ENCODE assay signal across 8 cellular contexts in genomic region chr15:79923068-79923514, GRCh38. TPM values are rescaled to one million over a fixed set of nuclear protein-coding genes. Genes with fewer than 3 reads are reported as not detected.
A peak's percentile ranks its signal among the peaks of the same experiment; 100 is the strongest.
DNase-seq lines count a peak whose midpoint lies in the region; ATAC-seq and TF ChIP-seq lines count a peak whose summit lies in the region.

No MANE protein-coding gene starts in this region.

- H3K4me2 ChIP-seq in neural progenitor cell = peak overlapping the region; percentile 86

- peak overlapping the region; percentile 98 for H3K4me3 Mint-ChIP-seq in neural progenitor cell

- peaks cover 57% of the 10 kb centered on the region for H3K79me2 ChIP-seq in neural progenitor cell (ENCODE audit: low read depth)

- CTCF ChIA-PET in Panc1 (lab: Charles Lee) = interaction anchor here (0.6 kb wide), 1 partner anchor 60 kb away, joined by 3 read pairs; no protein-coding TSS in a partner anchor

- H3K9me3 ChIP-seq in BE2C (peaks cover 5% of the 10 kb centered on the region), Panc1 (ENCODE audit: control insufficient read depth, insufficient read depth, low read depth, low read length) (peaks cover 32% of the 10 kb centered on the region), neural progenitor cell (ENCODE audit: low read depth) (no peaks in the 10 kb centered on the region)

- no peaks in the 10 kb centered on the region for H3K27me3 ChIP-seq in BE2C
- no peaks in the 10 kb centered on the region for H3K27me3 ChIP-seq in Panc1 (ENCODE audit: control insufficient read depth, insufficient read depth, low read length)
- no peaks in the 10 kb centered on the region for H3K27me3 ChIP-seq in neural progenitor cell

- H3K9me3 Mint-ChIP-seq in neural progenitor cell = peaks cover 43% of the 10 kb centered on the region

- DNase-seq in BE2C (peak; percentile 79), Panc1 (ENCODE audit: low read depth, low spot score) (no peak), fibroblast of villous mesenchyme (ENCODE audit: low read depth) (peak; percentile 60), neural progenitor cell (ENCODE audit: low spot score) (peak; percentile 78), substantia nigra (lab: John Stamatoyannopoulos, UW) (peak in 35 of 49 donors; percentile 11 to 68 (median 45))
- peak; percentile 53 for DNase-seq in activated effector memory CD4-positive, alpha-beta T cell treated with Interleukin-2 at 50 U/mL for 16 hours

- peaks cover 3% of the 10 kb centered on the region for H3K27me3 Mint-ChIP-seq in neural progenitor cell (ENCODE audit: insufficient read depth, low read depth)

- no peak overlapping the region for H3K27ac Mint-ChIP-seq in neural progenitor cell

- peak overlapping the region; percentile 84 for H3K9ac ChIP-seq in neural progenitor cell

- H3K36me3 Mint-ChIP-seq in neural progenitor cell = peaks cover 35% of the 10 kb centered on the region

- peak overlapping the region; percentile 81 for H3K27ac ChIP-seq in Panc1 (ENCODE audit: low read length)
- H3K27ac ChIP-seq in neural progenitor cell = peak overlapping the region; percentile 96
- peak overlapping the region; percentile 83 for H3K27ac ChIP-seq in substantia nigra (ENCODE audit: low read depth, low read length, poor library complexity, severe bottlenecking)

- H3K4me3 ChIP-seq in BE2C (ENCODE audit: low read depth, low read length) (peak overlapping the region; percentile 95), Panc1 (ENCODE audit: low read depth in 2 of 2, low read length in 2 of 2) (peak overlapping the region; percentile 97), fibroblast of villous mesenchyme (ENCODE audit: low read depth, low read length) (peak overlapping the region; percentile 92), neural progenitor cell (peak overlapping the region; percentile 95)

- H2AFZ ChIP-seq in neural progenitor cell (replicated peaks) = peak overlapping the region; percentile 60

- POLR2A ChIA-PET in Panc1 (lab: Charles Lee) = interaction anchor here (1.1 to 1.4 kb wide), 2 partner anchors 8 to 47 kb away, joined by 3 to 8 read pairs; partner anchors contain the start of gene BCL2A1

- intact Hi-C loops in Panc1 (cut with micrococcal nuclease; ENCODE audit: unreplicated experiment) = loop anchor here (5.0 kb wide), 1 partner anchor 44 kb away; no protein-coding TSS in a partner anchor

- H3K4me1 ChIP-seq in BE2C (no peaks in the 10 kb centered on the region), Panc1 (ENCODE audit: control insufficient read depth, insufficient read depth, low read length) (0 out of 2 replicates have a peak, but pooled peaks cover 3% of the 10 kb centered on the region), neural progenitor cell (peaks cover 36% of the 10 kb centered on the region)

- BruUV-seq in Panc1 (replicated peaks; lab: Mats Ljungman, UMichigan) = no TSS peak

- ATAC-seq in GM19324 (IDR thresholded peaks at IDR 0.05; ENCODE audit: low FRiP score, unreplicated experiment) (peak; percentile 43), HG03442 (IDR thresholded peaks at IDR 0.05; ENCODE audit: unreplicated experiment) (peak; percentile 34), Panc1 (peak; percentile 78)

- H3F3A ChIP-seq in neural progenitor cell (ENCODE audit: low read depth) = peaks cover 49% of the 10 kb centered on the region

- H3K4me1 Mint-ChIP-seq in neural progenitor cell = peaks cover 9% of the 10 kb centered on the region

- in situ Hi-C loops in Panc1 (cut with HindIII; ENCODE audit: low pct_unique_long_range_greater_than_20kb, low sequenced_read_pairs) = no loop called here

- no peak for TF ChIP-seq CTCF in BE2C (IDR thresholded peaks at IDR 0.05; ENCODE audit: low read depth, low read length)
- TF ChIP-seq CTCF in Panc1 (IDR thresholded peaks at IDR 0.05) = no peak
- TF ChIP-seq CTCF in fibroblast of villous mesenchyme (IDR thresholded peaks at IDR 0.05; ENCODE audit: insufficient read depth, low read depth, low read length) = no peak
- TF ChIP-seq CTCF in neural progenitor cell (IDR thresholded peaks at IDR 0.05) = no peak

- H3K36me3 ChIP-seq in BE2C (peaks cover 20% of the 10 kb centered on the region), Panc1 (ENCODE audit: control insufficient read depth, insufficient read depth, low read length) (peaks cover 2% of the 10 kb centered on the region), neural progenitor cell (no peaks in the 10 kb centered on the region)

- H4K20me1 ChIP-seq in neural progenitor cell (ENCODE audit: low read depth) = peaks cover 15% of the 10 kb centered on the region

RNA-seq across cellular contexts. Expression of gene MTHFS, which starts 26.3 kb away (rescaled TPM):
- 94.9 TPM for polyA plus RNA-seq in BE2C (2012; ENCODE audit: insufficient read depth, insufficient read length, low read depth)
- total RNA-seq in Panc1 (2021; ENCODE audit: unreplicated experiment) (50.0 TPM), fibroblast of villous mesenchyme (9.5 and 9.7 TPM in 2 replicates), neural progenitor cell (ENCODE audit: low replicate concordance) (26.7 and 28.9 TPM in 2 replicates)
- 48.5 TPM for polyA plus RNA-seq in Panc1 (2012; ENCODE audit: insufficient read length)

RNA-seq across cellular contexts. Expression of gene BCL2A1, which starts 47.9 kb away (rescaled TPM):
- polyA plus RNA-seq in BE2C (2012; ENCODE audit: insufficient read depth, insufficient read length, low read depth) = not detected
- total RNA-seq in Panc1 (2021; ENCODE audit: unreplicated experiment) (4.7 TPM), fibroblast of villous mesenchyme (not detected in 2 replicates), neural progenitor cell (ENCODE audit: low replicate concordance) (not detected in 2 replicates)
- polyA plus RNA-seq in Panc1 (2012; ENCODE audit: insufficient read length) = 0.52 TPM
